19 cellular contexts compared by ENCODE assay signal in the genomic region with DNA sequence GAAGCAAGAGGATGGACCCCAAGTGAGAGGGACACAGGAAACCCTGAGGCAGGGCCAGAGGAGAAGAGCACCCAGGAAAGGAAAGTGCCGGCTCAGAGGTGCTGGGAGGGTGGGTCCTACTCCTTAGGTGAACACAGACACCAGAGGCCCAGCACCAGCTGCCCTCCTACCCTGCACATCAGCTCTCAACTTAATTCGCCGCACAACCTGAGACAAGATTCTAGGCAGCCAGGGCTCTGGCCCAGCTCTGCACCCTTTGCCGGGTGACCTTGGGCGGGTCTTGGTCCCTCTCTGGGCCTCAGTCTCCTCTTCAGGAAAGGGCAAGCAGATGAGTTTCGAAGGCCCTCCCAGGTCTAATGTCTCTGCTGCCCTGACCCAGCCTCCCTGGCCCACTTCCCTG. TPM values are rescaled to one million over a fixed set of nuclear protein-coding genes. Genes with fewer than 3 reads are reported as not detected.
DNase-seq lines count a peak whose midpoint lies in the region; ATAC-seq and TF ChIP-seq lines count a peak whose summit lies in the region.
"Had no signal": no experiment of that assay in that cellular context is flagged by ENCODE, and none has a peak within 500 bp of the region (broad histone marks: within the 10 kb centered on the region; RNA-seq: fewer than 3 reads in every experiment).

No MANE protein-coding gene starts in this region.

- H3K27ac ChIP-seq in DND-41 (ENCODE audit: low read length): peak overlapping the region; percentile 70
- H3K27ac ChIP-seq in trophoblast cell (ENCODE audit: low read depth, low read length): no peak overlapping the region
- H3K27ac ChIP-seq: GM23248, SJCRH30 had no signal

- H3K9me3 ChIP-seq in DND-41 (ENCODE audit: insufficient read depth, low read length, severe bottlenecking): no peaks in the 10 kb centered on the region
- no peaks in the 10 kb centered on the region for H3K9me3 ChIP-seq in trophoblast cell (ENCODE audit: insufficient read depth, low read depth, low read length)
- H3K9me3 ChIP-seq: SJCRH30 had no signal

- H3K27me3 Mint-ChIP-seq in activated T-cell treated with anti-CD3 and anti-CD28 coated beads, Interleukin-2, amount 50 U/mL, for 24 hours: no peaks in the 10 kb centered on the region
- H3K27me3 Mint-ChIP-seq in central memory CD8-positive, alpha-beta T cell: no peaks in the 10 kb centered on the region

- H3K79me2 ChIP-seq in DND-41 (ENCODE audit: insufficient read depth, low read length) (0 out of 2 replicates have a peak, but pooled peaks cover 2% of the 10 kb centered on the region), trophoblast cell (ENCODE audit: control insufficient read depth, insufficient read depth, low read length, poor library complexity) (peaks cover 2% of the 10 kb centered on the region)

- no peak overlapping the region for H3K18ac ChIP-seq in trophoblast cell (ENCODE audit: low read length)

- no peak overlapping the region for H2AFZ ChIP-seq in DND-41 (ENCODE audit: low read depth, low read length)
- no peak overlapping the region for H2AFZ ChIP-seq in trophoblast cell (ENCODE audit: insufficient read depth, low read length, poor library complexity)
- H2AFZ ChIP-seq: GM23248 had no signal

- H3K4me3 ChIP-seq in DND-41 (ENCODE audit: low read depth in 1 of 2, low read length in 2 of 2) (no peak overlapping the region), trophoblast cell (ENCODE audit: low read depth, low read length) (no peak overlapping the region)
- H3K4me3 ChIP-seq: GM23248, SJCRH30 had no signal

- H3K36me3 ChIP-seq in DND-41 (ENCODE audit: insufficient read depth, low read length) (no peaks in the 10 kb centered on the region), trophoblast cell (ENCODE audit: control insufficient read depth in 1 of 2, insufficient read depth in 2 of 2, low read length in 2 of 2) (no peaks in the 10 kb centered on the region)
- H3K36me3 ChIP-seq: SJCRH30 had no signal

- H4K8ac ChIP-seq in trophoblast cell (ENCODE audit: low read depth, low read length): no peak overlapping the region

- H2AK5ac ChIP-seq in trophoblast cell (ENCODE audit: low read length): no peak overlapping the region

- H4K20me1 ChIP-seq in DND-41 (ENCODE audit: insufficient read depth, low read length): no peaks in the 10 kb centered on the region

- H2BK120ac ChIP-seq in trophoblast cell (ENCODE audit: insufficient read depth, low read length, poor library complexity): no peak overlapping the region

- H2BK5ac ChIP-seq in trophoblast cell (ENCODE audit: low read depth, low read length, poor library complexity): no peak overlapping the region

- H3K14ac ChIP-seq in trophoblast cell (ENCODE audit: low read length): no peak overlapping the region

- peak overlapping the region; percentile 69 for H3K27ac Mint-ChIP-seq in activated T-cell treated with anti-CD3 and anti-CD28 coated beads, Interleukin-2, amount 50 U/mL, for 24 hours
- peak overlapping the region; percentile 86 for H3K27ac Mint-ChIP-seq in central memory CD8-positive, alpha-beta T cell (ENCODE audit: low read depth)

- H3K9me3 Mint-ChIP-seq in activated T-cell treated with anti-CD3 and anti-CD28 coated beads, Interleukin-2, amount 50 U/mL, for 24 hours: peaks cover 2% of the 10 kb centered on the region
- H3K9me3 Mint-ChIP-seq in central memory CD8-positive, alpha-beta T cell: no peaks in the 10 kb centered on the region

- no peak overlapping the region for H3K4ac ChIP-seq in trophoblast cell (ENCODE audit: low read depth, low read length)

- H3K4me3 Mint-ChIP-seq in activated T-cell treated with anti-CD3 and anti-CD28 coated beads, Interleukin-2, amount 50 U/mL, for 24 hours: no peak overlapping the region
- H3K4me3 Mint-ChIP-seq in central memory CD8-positive, alpha-beta T cell: no peak overlapping the region

- H3K9ac ChIP-seq in DND-41 (ENCODE audit: low read depth, low read length): no peak overlapping the region
- H3K9ac ChIP-seq in trophoblast cell (ENCODE audit: low read length): no peak overlapping the region
- H3K9ac ChIP-seq: GM23248 had no signal

- WGBS in trophoblast cell (ENCODE audit: extremely low coverage, insufficient coverage, insufficient read length): no CpG with 5 or more reads among the region's 6 CpGs

- peaks cover 53% of the 10 kb centered on the region for H3K4me1 Mint-ChIP-seq in activated T-cell treated with anti-CD3 and anti-CD28 coated beads, Interleukin-2, amount 50 U/mL, for 24 hours (ENCODE audit: low read depth)
- H3K4me1 Mint-ChIP-seq in central memory CD8-positive, alpha-beta T cell: peaks cover 46% of the 10 kb centered on the region

- no peaks in the 10 kb centered on the region for H3K36me3 Mint-ChIP-seq in activated T-cell treated with anti-CD3 and anti-CD28 coated beads, Interleukin-2, amount 50 U/mL, for 24 hours (ENCODE audit: low read depth)
- H3K36me3 Mint-ChIP-seq in central memory CD8-positive, alpha-beta T cell (ENCODE audit: insufficient read depth): peaks cover 8% of the 10 kb centered on the region

- no peak overlapping the region for H4K12ac ChIP-seq in trophoblast cell (ENCODE audit: low read depth, low read length)

- H2BK12ac ChIP-seq in trophoblast cell (ENCODE audit: low read length): peak overlapping the region; percentile 3

- H3K4me2 ChIP-seq in DND-41 (ENCODE audit: insufficient read depth, low read length): no peak overlapping the region
- H3K4me2 ChIP-seq in trophoblast cell (ENCODE audit: low read length): no peak overlapping the region

- no peak overlapping the region for H3K23ac ChIP-seq in trophoblast cell (ENCODE audit: low read length)

- ATAC-seq in DND-41 (ENCODE audit: insufficient read depth, low read depth) (no peak), GM21367 (IDR thresholded peaks at IDR 0.05; ENCODE audit: unreplicated experiment) (no peak)
- ATAC-seq in central memory CD8-positive, alpha-beta T cell (replicated peaks; ENCODE audit: extremely low read depth, poor library complexity, severe bottlenecking): no peak
- ATAC-seq: HCT116, PC-3 had no signal

- H3K4me1 ChIP-seq in DND-41 (ENCODE audit: insufficient read depth, low read length) (peaks cover 82% of the 10 kb centered on the region), trophoblast cell (ENCODE audit: control insufficient read depth in 1 of 2, insufficient read depth in 2 of 2, low read length in 2 of 2) (peaks cover 23 to 24% of the 10 kb centered on the region in 2 experiments)

- peak overlapping the region; percentile 7 for H4K91ac ChIP-seq in trophoblast cell (ENCODE audit: low read depth, low read length)

- DNase-seq in activated T-cell treated with anti-CD3 and anti-CD28 coated beads, Interleukin-2, amount 50 U/mL, for 24 hours: no peak
- no peak for DNase-seq in activated T-cell treated with anti-CD3 and anti-CD28 coated beads, Interleukin-2, amount 50 U/mL, for 48 hours
- DNase-seq in DND-41: no peak
- DNase-seq in central memory CD8-positive, alpha-beta T cell (ENCODE audit: low spot score in 2 of 2): no peak
- no peak for DNase-seq in trophoblast cell
- no peak for DNase-seq in effector CD4-positive, alpha-beta T cell
- no peak for DNase-seq in GM19238 (ENCODE audit: insufficient read length, low spot score)
- DNase-seq: DMS 273 treated with DMSO at 0.1 percent for 48 hours, GM23248, KG1, NCI-H1436, NCI-H2029, NCI-H345, NCI-H526, PC-3, RPMI8226, SJCRH30 had no signal

- TF ChIP-seq CTCF in DND-41 (IDR thresholded peaks at IDR 0.05; ENCODE audit: borderline replicate concordance, extremely low read depth, low read length, poor library complexity, severe bottlenecking): no peak

- H3K27me3 ChIP-seq in DND-41 (ENCODE audit: insufficient read depth, low read length, poor library complexity) (no peaks in the 10 kb centered on the region), trophoblast cell (ENCODE audit: insufficient read depth, low read length) (no peaks in the 10 kb centered on the region)
- H3K27me3 ChIP-seq: SJCRH30 had no signal

- H3K79me1 ChIP-seq in trophoblast cell (ENCODE audit: low read length): peaks cover 19% of the 10 kb centered on the region

RNA-seq across cellular contexts. Expression of gene ZFP36L2, which starts 28.1 kb away (rescaled TPM):
- polyA plus RNA-seq in trophoblast cell (2013): 62.0 and 65.7 TPM in 2 replicates
